Comparison of ENCODE assay signal across 16 cellular contexts in the genomic region with DNA sequence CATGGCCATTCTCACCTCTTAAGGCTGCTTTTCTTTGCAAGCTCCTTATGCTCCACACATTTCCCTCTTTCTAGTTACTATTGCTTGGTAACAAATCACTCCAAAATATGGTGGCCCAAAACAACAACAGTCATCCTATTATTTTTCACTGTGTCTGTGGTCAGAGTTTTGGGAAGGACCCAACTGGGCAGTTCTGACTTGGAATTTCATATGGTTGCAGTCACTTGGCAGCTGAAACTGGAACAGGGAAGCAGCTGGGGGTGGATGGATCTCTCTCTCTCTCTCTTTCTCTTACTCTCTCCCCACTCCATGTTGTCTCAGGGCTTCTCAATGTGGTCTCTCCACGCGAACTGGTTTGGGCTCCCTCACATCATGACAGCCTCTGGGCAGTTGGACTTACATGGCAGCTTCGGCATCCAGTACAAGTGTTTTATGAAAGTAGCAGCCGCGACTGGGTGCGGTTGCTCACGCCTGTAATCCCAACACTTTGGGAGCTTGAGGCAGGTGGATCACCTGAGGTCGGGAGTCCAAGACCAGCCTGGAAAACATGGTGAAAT. TPM values are rescaled to one million over a fixed set of nuclear protein-coding genes. Genes with fewer than 3 reads are reported as not detected.
DNase-seq lines count a peak whose midpoint lies in the region; ATAC-seq and TF ChIP-seq lines count a peak whose summit lies in the region.
"Had no signal": no experiment of that assay in that cellular context is flagged by ENCODE, and none has a peak within 500 bp of the region (broad histone marks: within the 10 kb centered on the region; RNA-seq: fewer than 3 reads in every experiment).

No MANE protein-coding gene starts in this region.

- no CpG with 5 or more reads among the region's 8 CpGs for WGBS in mammary epithelial cell (ENCODE audit: low coverage, missing lambda C conversion rate)
- WGBS in stomach, 5 donors, result 79 to 93% (median 87%) methylated on average over 8 of the region's 8 CpGs

- H3K4me3 ChIP-seq in mammary epithelial cell (replicated peaks in 1 of 3; ENCODE audit: insufficient read depth in 1 of 3, low read depth in 2 of 3, low read length in 3 of 3), result no peak overlapping the region
- H3K4me3 ChIP-seq in stomach, result no peak overlapping the region
- no peak overlapping the region for H3K4me3 ChIP-seq in H7 (ENCODE audit: insufficient read depth, low read depth, low read length)
- H3K4me3 ChIP-seq: colonic mucosa, lung had no signal

- no peak overlapping the region for H3K27ac Mint-ChIP-seq in activated CD8-positive, alpha-beta T cell treated with anti-CD3 and anti-CD28 coated beads for 36 hours
- H3K27ac Mint-ChIP-seq: activated CD8-positive, alpha-beta T cell treated with anti-CD3 and anti-CD28 coated beads, Interleukin-2, amount 10 ng/mL, durations not matched to agents 7 days and 5 days had no signal

- ATAC-seq in left ventricle myocardium superior, result peak; percentile 56
- no peak for ATAC-seq in activated CD8-positive, alpha-beta T cell treated with anti-CD3 and anti-CD28 coated beads for 36 hours
- ATAC-seq: activated CD8-positive, alpha-beta T cell treated with anti-CD3 and anti-CD28 coated beads, Interleukin-2, amount 10 ng/mL, durations not matched to agents 7 days and 5 days had no signal

- no peak overlapping the region for H3K4me3 Mint-ChIP-seq in activated CD8-positive, alpha-beta T cell treated with anti-CD3 and anti-CD28 coated beads for 36 hours
- H3K4me3 Mint-ChIP-seq: activated CD8-positive, alpha-beta T cell treated with anti-CD3 and anti-CD28 coated beads, Interleukin-2, amount 10 ng/mL, durations not matched to agents 7 days and 5 days had no signal

- no peak for TF ChIP-seq CTCF in mammary epithelial cell (conservative IDR thresholded peaks at IDR 0.05 in 1 of 2, IDR thresholded peaks at IDR 0.05 in 1 of 2; ENCODE audit: extremely low read depth in 1 of 2, insufficient read depth in 1 of 2, low read depth in 1 of 2, low read length in 2 of 2)
- TF ChIP-seq CTCF in stomach (IDR thresholded peaks at IDR 0.05), result no peak
- no peak for TF ChIP-seq CTCF in activated CD8-positive, alpha-beta T cell treated with anti-CD3 and anti-CD28 coated beads for 36 hours (IDR thresholded peaks at IDR 0.05)

- no peak for TF ChIP-seq POLR2A in stomach (IDR thresholded peaks at IDR 0.05)

- no peaks in the 10 kb centered on the region for H3K79me2 ChIP-seq in mammary epithelial cell (ENCODE audit: insufficient read depth, low read length)

- in situ Hi-C loops in mammary epithelial cell (cut with MboI; ENCODE audit: low sequenced_read_pairs in 2 of 2), result loop anchor here (10.0 kb wide), 3 partner anchors 164 to 494 kb away; no protein-coding TSS in a partner anchor

- H3K27ac ChIP-seq in mammary epithelial cell (ENCODE audit: insufficient read depth, low read depth, low read length), result no peak overlapping the region
- peak overlapping the region; percentile 52 to 75 (median 58) for H3K27ac ChIP-seq in stomach
- H3K27ac ChIP-seq: C4-2B, colonic mucosa, RWPE1 had no signal

- H2AFZ ChIP-seq in mammary epithelial cell (ENCODE audit: low read depth, low read length), result peak overlapping the region; percentile 37

- H3K9me3 ChIP-seq in mammary epithelial cell (replicated peaks; ENCODE audit: insufficient read depth, low read length) (no peaks in the 10 kb centered on the region), stomach (no peaks in the 10 kb centered on the region)
- H3K9me3 ChIP-seq: colonic mucosa had no signal

- no peak overlapping the region for H3K9ac ChIP-seq in mammary epithelial cell (ENCODE audit: insufficient read depth, low read length)

- POLR2A ChIA-PET in activated CD8-positive, alpha-beta T cell treated with anti-CD3 and anti-CD28 coated beads for 36 hours (lab: Charles Lee), result interaction anchor here (0.8 kb wide), 1 partner anchor 10 kb away, joined by 3 read pairs; no protein-coding TSS in a partner anchor

- peak; percentile 31 for DNase-seq in EL
- DNase-seq in mammary epithelial cell, result no peak
- DNase-seq in left ventricle myocardium superior, result no peak
- no peak for DNase-seq in stomach
- no peak for DNase-seq in NCI-H1417 treated with DMSO at 0.1 percent for 48 hours (lab: John Stamatoyannopoulos, UW)
- no peak for DNase-seq in H7
- no peak for DNase-seq in mesenteric fat pad (ENCODE audit: low spot score)
- DNase-seq in activated CD8-positive, alpha-beta T cell treated with anti-CD3 and anti-CD28 coated beads for 36 hours, result no peak
- DNase-seq: activated CD8-positive, alpha-beta T cell treated with anti-CD3 and anti-CD28 coated beads, Interleukin-2, amount 10 ng/mL, durations not matched to agents 7 days and 5 days; colonic mucosa; head of caudate nucleus; NCI-H1694 treated with DMSO at 0.1 percent for 48 hours; stimulated activated CD4-positive, alpha-beta T cell treated with anti-CD3 and anti-CD28 coated beads, Interleukin-2, amount 100 ng/mL, for 24 hours had no signal

- H4K20me1 ChIP-seq in mammary epithelial cell (ENCODE audit: insufficient read depth, low read length), result no peaks in the 10 kb centered on the region

- H3K4me1 ChIP-seq in mammary epithelial cell (ENCODE audit: insufficient read depth, low read length) (peaks cover 10% of the 10 kb centered on the region), stomach (peaks cover 4 to 32% (median 18%) of the 10 kb centered on the region in 4 donors)
- H3K4me1 ChIP-seq: colonic mucosa had no signal

- H3K27me3 ChIP-seq in mammary epithelial cell (ENCODE audit: insufficient read depth, low read length) (no peaks in the 10 kb centered on the region), stomach (no peaks in the 10 kb centered on the region), H7 (ENCODE audit: control insufficient read depth, insufficient read depth, low read length) (no peaks in the 10 kb centered on the region)
- H3K27me3 ChIP-seq: colonic mucosa had no signal

- no TSS peak for BruUV-seq in mammary epithelial cell (replicated peaks; lab: Mats Ljungman, UMichigan)

- no peak overlapping the region for H3K4me2 ChIP-seq in mammary epithelial cell (ENCODE audit: insufficient read depth, low read depth, low read length)

- intact Hi-C loops in mammary epithelial cell (cut with micrococcal nuclease), result no loop called here
- intact Hi-C loops in left ventricle myocardium superior (cut with micrococcal nuclease), result no loop called here
- intact Hi-C loops in stomach (cut with DNase I; ENCODE audit: low total_unique reads), result no loop called here
- intact Hi-C loops in activated CD8-positive, alpha-beta T cell treated with anti-CD3 and anti-CD28 coated beads for 36 hours (cut with micrococcal nuclease), result no loop called here

- H3K4me1 Mint-ChIP-seq in activated CD8-positive, alpha-beta T cell treated with anti-CD3 and anti-CD28 coated beads for 36 hours (ENCODE audit: low read depth), result peaks cover 1% of the 10 kb centered on the region

- CTCF ChIA-PET in mammary epithelial cell (lab: Charles Lee; ENCODE audit: low non-redundant PET), result no interaction called here
- CTCF ChIA-PET in activated CD8-positive, alpha-beta T cell treated with anti-CD3 and anti-CD28 coated beads for 36 hours (lab: Charles Lee), result interaction anchor here (2.5 kb wide), 1 partner anchor 16 kb away, joined by 16 read pairs; no protein-coding TSS in a partner anchor

- no peaks in the 10 kb centered on the region for H3K9me3 Mint-ChIP-seq in activated CD8-positive, alpha-beta T cell treated with anti-CD3 and anti-CD28 coated beads for 36 hours

- dilution Hi-C loops in mammary epithelial cell (cut with HindIII; ENCODE audit: low sequenced_read_pairs), result no loop called here

- H3K36me3 ChIP-seq in mammary epithelial cell (ENCODE audit: insufficient read depth, low read length) (no peaks in the 10 kb centered on the region), stomach (no peaks in the 10 kb centered on the region), H7 (replicated peaks; ENCODE audit: control insufficient read depth, insufficient read depth, low read length) (no peaks in the 10 kb centered on the region)
- H3K36me3 ChIP-seq: colonic mucosa had no signal

- no peaks in the 10 kb centered on the region for H3K36me3 Mint-ChIP-seq in activated CD8-positive, alpha-beta T cell treated with anti-CD3 and anti-CD28 coated beads for 36 hours (ENCODE audit: low read depth)

- TF ChIP-seq EP300 in stomach (IDR thresholded peaks at IDR 0.05), result no peak

- no peaks in the 10 kb centered on the region for H3K27me3 Mint-ChIP-seq in activated CD8-positive, alpha-beta T cell treated with anti-CD3 and anti-CD28 coated beads for 36 hours

RNA-seq across cellular contexts. Expression of a gene that starts 39.6 kb away (rescaled TPM):
- 10 to 100 TPM; 12.5 to 21.2 TPM for total RNA-seq in mammary epithelial cell
- polyA plus RNA-seq in mammary epithelial cell, result 9.3 TPM
- polyA minus RNA-seq in mammary epithelial cell, result 15.8 TPM
- total RNA-seq in left ventricle myocardium superior, result 16.9 TPM
- total RNA-seq in stomach, result 100 to 1,000 TPM in 2 of 5 donors, 10 to 100 TPM in 3; 14.7 to 254 (median 31.6) TPM
- 10 to 100 TPM; 10.1 to 12.9 (median 11.6) TPM for polyA plus RNA-seq in stomach
- total RNA-seq in H7 (2014; rRNA removed; shearing (Covaris generic)), result 18.3 and 23.1 TPM in 2 replicates
- total RNA-seq in mesenteric fat pad, result 63.8 TPM
- total RNA-seq in activated CD8-positive, alpha-beta T cell treated with anti-CD3 and anti-CD28 coated beads for 36 hours, result 10 to 100 TPM; 13.7 to 17.7 TPM

RNA-seq across cellular contexts. Expression of a gene that starts 49.7 kb away (rescaled TPM):
- total RNA-seq in mammary epithelial cell (100 to 1,000 TPM in 1 of 2 donors, 10 to 100 TPM in 1; 27.5 to 148 TPM), left ventricle myocardium superior (294 TPM), stomach (1,000 to 10,000 TPM in 1 of 5 donors, 100 to 1,000 TPM in 3, 10 to 100 TPM in 1; 79.0 to 1,027 (median 190) TPM), mesenteric fat pad (217 TPM)
- polyA plus RNA-seq in mammary epithelial cell (34.0 TPM), stomach (100 to 1,000 TPM in 1 of 3 donors, 10 to 100 TPM in 2; 66.1 to 102 (median 98.6) TPM)
- polyA minus RNA-seq in mammary epithelial cell, result 75.7 TPM
- total RNA-seq in H7 (2014; rRNA removed; shearing (Covaris generic)), result 54.6 and 83.1 TPM in 2 replicates
- 100 to 1,000 TPM; 117 to 121 TPM for total RNA-seq in activated CD8-positive, alpha-beta T cell treated with anti-CD3 and anti-CD28 coated beads for 36 hours
